Comparison of ENCODE assay signal across 15 cellular contexts in genomic region chr2:236658974-236659757, GRCh38.
"Had no signal": no experiment of that assay in that cellular context is flagged by ENCODE, and none has a peak within 500 bp of the region (broad histone marks: within the 10 kb centered on the region; RNA-seq: fewer than 3 reads in every experiment).

No MANE protein-coding gene starts in this region.

- H3K27ac Mint-ChIP-seq: activated CD8-positive, alpha-beta T cell treated with anti-CD3 and anti-CD28 coated beads, Interleukin-2, amount 10 ng/mL, durations not matched to agents 7 days and 5 days; effector memory CD8-positive, alpha-beta T cell; natural killer cell treated with Interleukin-12 subunit alpha and Interleukin-12 subunit beta and Interleukin-15 and Interleukin-18, amount 100 ng/mL, for 72 hours had no signal

- H3K36me3 ChIP-seq: adrenal gland, lower lobe of right lung had no signal

- H3K27ac ChIP-seq: adrenal gland, lower lobe of right lung had no signal

- H3K36me3 Mint-ChIP-seq: natural killer cell treated with Interleukin-12 subunit alpha and Interleukin-12 subunit beta and Interleukin-15 and Interleukin-18, amount 100 ng/mL, for 72 hours had no signal

- H3K4me3 Mint-ChIP-seq: activated CD8-positive, alpha-beta T cell treated with anti-CD3 and anti-CD28 coated beads, Interleukin-2, amount 10 ng/mL, durations not matched to agents 7 days and 5 days; effector memory CD8-positive, alpha-beta T cell; natural killer cell treated with Interleukin-12 subunit alpha and Interleukin-12 subunit beta and Interleukin-15 and Interleukin-18, amount 100 ng/mL, for 72 hours had no signal

- ATAC-seq: activated CD8-positive, alpha-beta T cell treated with anti-CD3 and anti-CD28 coated beads, Interleukin-2, amount 10 ng/mL, durations not matched to agents 7 days and 5 days; effector memory CD8-positive, alpha-beta T cell; natural killer cell treated with Interleukin-12 subunit alpha and Interleukin-12 subunit beta and Interleukin-15 and Interleukin-18, amount 100 ng/mL, for 72 hours; stimulated activated naive CD8-positive, alpha-beta T cell treated with anti-CD3 and anti-CD28 coated beads, Interleukin-15, Interleukin-2, amounts not matched to agents 100 U/mL and 50 U/mL, for 24 hours had no signal

- H3K27me3 ChIP-seq: adrenal gland had no signal

- H3K4me3 ChIP-seq: adrenal gland, lower lobe of right lung had no signal

- DNase-seq: activated CD8-positive, alpha-beta T cell treated with anti-CD3 and anti-CD28 coated beads, Interleukin-2, amount 10 ng/mL, durations not matched to agents 7 days and 5 days; activated naive CD4-positive, alpha-beta T cell treated with anti-CD3 and anti-CD28 coated beads, Interleukin-2, amount 50 U/mL, for 16 hours; adrenal gland; central memory CD4-positive, alpha-beta T cell; cortex of kidney; effector memory CD8-positive, alpha-beta T cell; erythroblast; hippocampal formation; lower lobe of right lung; occipital lobe; stimulated activated CD4-positive, alpha-beta T cell treated with anti-CD3 and anti-CD28 coated beads, Interleukin-2, amount 100 ng/mL, for 48 hours; stimulated activated CD8-positive, alpha-beta memory T cell treated with anti-CD3 and anti-CD28 coated beads, Interleukin-4, amount 100 ng/mL, for 48 hours; stimulated activated naive CD8-positive, alpha-beta T cell treated with anti-CD3 and anti-CD28 coated beads, Interleukin-15, Interleukin-2, amounts not matched to agents 100 U/mL and 50 U/mL, for 24 hours; T-helper 9 cell had no signal

- H3K9me3 Mint-ChIP-seq: effector memory CD8-positive, alpha-beta T cell; natural killer cell treated with Interleukin-12 subunit alpha and Interleukin-12 subunit beta and Interleukin-15 and Interleukin-18, amount 100 ng/mL, for 72 hours had no signal

- H3K4me1 ChIP-seq: adrenal gland had no signal

- H3K9me3 ChIP-seq: adrenal gland, lower lobe of right lung had no signal
